Comparison of ENCODE assay signal across 12 cellular contexts in the genomic region with DNA sequence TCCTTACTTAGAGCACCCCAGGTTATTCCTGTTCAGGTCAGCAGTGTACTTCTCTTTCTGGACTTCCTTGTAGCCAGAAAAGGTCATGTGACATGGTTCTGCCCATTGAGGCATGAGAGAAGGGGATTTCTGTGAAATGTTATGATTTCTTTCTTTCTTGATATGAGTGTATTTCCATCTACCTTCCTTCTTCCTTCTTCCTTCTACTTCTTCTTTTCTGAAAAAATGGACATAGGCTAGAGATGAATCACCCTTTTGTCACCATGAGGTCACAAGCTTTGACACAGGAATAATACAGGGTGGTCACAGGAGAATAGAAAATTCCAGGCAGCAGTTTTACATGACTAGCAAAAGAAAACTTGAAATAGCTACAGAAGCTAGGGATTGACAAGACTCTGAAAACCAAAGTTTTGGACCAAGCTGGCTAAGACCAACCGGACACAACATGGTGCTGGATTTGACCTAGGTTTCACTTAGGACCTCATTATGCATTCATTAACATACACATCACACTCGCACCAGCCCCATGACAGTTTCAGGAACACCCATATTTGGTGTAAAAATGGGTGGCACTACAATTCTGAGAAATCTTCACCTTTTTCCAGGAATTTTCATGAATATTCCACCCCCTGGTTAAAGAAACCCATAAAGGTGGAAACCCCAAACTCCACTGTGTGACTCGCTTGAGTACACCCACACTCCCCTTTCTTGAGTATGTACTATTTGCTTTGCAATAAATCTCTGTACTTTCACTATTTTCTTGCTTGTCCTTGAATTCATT. TPM values are rescaled to one million over a fixed set of nuclear protein-coding genes. Genes with fewer than 3 reads are reported as not detected.
A peak's percentile ranks its signal among the peaks of the same experiment; 100 is the strongest.
DNase-seq lines count a peak whose midpoint lies in the region; ATAC-seq lines count a peak whose summit lies in the region.
"Had no signal": no experiment of that assay in that cellular context is flagged by ENCODE, and none has a peak within 500 bp of the region (broad histone marks: within the 10 kb centered on the region; RNA-seq: fewer than 3 reads in every experiment).

No MANE protein-coding gene starts in this region.

- H3K4me1 ChIP-seq in aorta (ENCODE audit: control insufficient read depth in 1 of 2, insufficient read depth in 2 of 2, low read length in 2 of 2), result no peaks in the 10 kb centered on the region
- H3K4me1 ChIP-seq: BLaER1, foreskin keratinocyte had no signal

- DNase-seq in A172 (ENCODE audit: low spot score) (peak; percentile 22), SKM-1 (lab: John Stamatoyannopoulos, UW; ENCODE audit: unreplicated experiment) (peak; percentile 27), aorta (no peak), MG63 (no peak)
- no peak for DNase-seq in central memory CD4-positive, alpha-beta T cell
- DNase-seq in activated CD8-positive, alpha-beta memory T cell treated with anti-CD3 and anti-CD28 coated beads for 24 hours, result no peak
- DNase-seq: foreskin keratinocyte, T-helper 9 cell had no signal

- no peaks in the 10 kb centered on the region for H3K36me3 ChIP-seq in aorta (ENCODE audit: control insufficient read depth in 1 of 2, insufficient read depth in 2 of 2, low read length in 1 of 2)
- no peaks in the 10 kb centered on the region for H3K36me3 ChIP-seq in MG63
- H3K36me3 ChIP-seq: BLaER1 had no signal

- H3K9me3 ChIP-seq in aorta (ENCODE audit: control insufficient read depth, low read length) (no peaks in the 10 kb centered on the region), MG63 (peaks cover 13% of the 10 kb centered on the region)

- intact Hi-C loops in aorta (cut with DNase I), result no loop called here

- no peaks in the 10 kb centered on the region for H3K27me3 ChIP-seq in aorta (ENCODE audit: control insufficient read depth in 1 of 2, insufficient read depth in 2 of 2, low read length in 1 of 2)
- H3K27me3 ChIP-seq in MG63, result peaks cover 26% of the 10 kb centered on the region
- H3K27me3 ChIP-seq: BLaER1 had no signal

- ATAC-seq in GM18861 (IDR thresholded peaks at IDR 0.05; ENCODE audit: unreplicated experiment) (peak; percentile 72), HG02885 (IDR thresholded peaks at IDR 0.05; ENCODE audit: poor library complexity, unreplicated experiment) (peak; percentile 63), aorta (ENCODE audit: low FRiP score) (no peak)
- ATAC-seq: foreskin keratinocyte had no signal

- WGBS in aorta, 2 donors, result 80 to 81% methylated on average over 3 of the region's 3 CpGs

- H3K27ac ChIP-seq in aorta (ENCODE audit: low read depth in 1 of 2, low read length in 2 of 2), result no peak overlapping the region
- H3K27ac ChIP-seq: BLaER1, foreskin keratinocyte had no signal

- H3K4me3 ChIP-seq in aorta (ENCODE audit: low read length in 2 of 2) (no peak overlapping the region), MG63 (no peak overlapping the region)
- H3K4me3 ChIP-seq: BLaER1 had no signal

RNA-seq across cellular contexts. Expression of a gene that starts 21.2 kb away (rescaled TPM):
- total RNA-seq in A172 (2014; rRNA removed; shearing (Covaris generic)), result 8.9 and 10.6 TPM in 2 replicates
- total RNA-seq in aorta, result 10 to 100 TPM in 1 of 2 donors, 1 to 10 TPM in 1; 8.8 to 13.8 TPM
- 10 to 100 TPM in 1 of 2 donors, 1 to 10 TPM in 1; 6.4 to 16.7 TPM for polyA plus RNA-seq in aorta
- not detected in 2 replicates for total RNA-seq in MG63 (2014; rRNA removed; shearing (Covaris generic); ENCODE audit: low replicate concordance)

RNA-seq across cellular contexts. Expression of a gene that starts 27.6 kb away (rescaled TPM):
- total RNA-seq in A172 (2014; rRNA removed; shearing (Covaris generic)), result 0.07 TPM in 1 of 2 replicates, not detected in the other
- not detected for total RNA-seq in aorta
- 10 to 100 TPM in 1 of 2 donors, under 1 TPM in 1; 0.15 to 13.4 TPM for polyA plus RNA-seq in aorta
- total RNA-seq in MG63 (2014; rRNA removed; shearing (Covaris generic); ENCODE audit: low replicate concordance), result not detected in 2 replicates
- total RNA-seq: foreskin keratinocyte, myocyte had no signal
- polyA plus RNA-seq: foreskin keratinocyte had no signal

Comparison
In these comparisons a context has a peak if more than half of its experiments do, and no peak if none do; other contexts are left out.
1. DNase-seq: peak in A172 (single experiment) and SKM-1 (single experiment); none in aorta (0 of 2), central memory CD4-positive, alpha-beta T cell (single experiment), MG63 (single experiment) and activated CD8-positive, alpha-beta memory T cell treated with anti-CD3 and anti-CD28 coated beads for 24 hours (single experiment).